In genomic region chr10:119313024-119313423, GRCh38 we compare ENCODE assay signal across 1 cellular context.
TF ChIP-seq lines count a peak whose summit lies in the region.

No MANE protein-coding gene starts in this region.

TF ChIP-seq in GM12878, 131 proteins besides CTCF, POLR2A, EP300 and RAD21 (continued from another document):
- TF ChIP-seq IRF5 (IDR thresholded peaks at IDR 0.05; ENCODE audit: borderline replicate concordance): no peak; the same call in 1 of the 2 replicates
- peak; percentile 19 for TF ChIP-seq MLLT1 (IDR thresholded peaks at IDR 0.05)
- no peak for TF ChIP-seq GATAD2B (conservative IDR thresholded peaks at IDR 0.05; ENCODE audit: low read depth)
- no peak for TF ChIP-seq CEBPB (IDR thresholded peaks at IDR 0.05; ENCODE audit: borderline replicate concordance in 1 of 2, low read depth in 2 of 2, low read length in 2 of 2)
- TF ChIP-seq HDGF (IDR thresholded peaks at IDR 0.05): peak; percentile 91
- TF ChIP-seq, protein P1, sequence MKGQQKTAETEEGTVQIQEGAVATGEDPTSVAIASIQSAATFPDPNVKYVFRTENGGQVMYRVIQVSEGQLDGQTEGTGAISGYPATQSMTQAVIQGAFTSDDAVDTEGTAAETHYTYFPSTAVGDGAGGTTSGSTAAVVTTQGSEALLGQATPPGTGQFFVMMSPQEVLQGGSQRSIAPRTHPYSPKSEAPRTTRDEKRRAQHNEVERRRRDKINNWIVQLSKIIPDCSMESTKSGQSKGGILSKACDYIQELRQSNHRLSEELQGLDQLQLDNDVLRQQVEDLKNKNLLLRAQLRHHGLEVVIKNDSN (IDR thresholded peaks at IDR 0.05; ENCODE audit: borderline replicate concordance, extremely low read length, insufficient read depth, low read depth, low read length): no peak
